ENCODE assay signal across 6 cellular contexts in genomic region chr3:51974277-51974962, GRCh38. TPM values are rescaled to one million over a fixed set of nuclear protein-coding genes. Genes with fewer than 3 reads are reported as not detected.
DNase-seq lines count a peak whose midpoint lies in the region; ATAC-seq, FAIRE-seq and TF ChIP-seq lines count a peak whose summit lies in the region.

No MANE protein-coding gene starts in this region.

- FAIRE-seq in keratinocyte (lab: Jason Lieb, UNC) = no peak

- no peaks in the 10 kb centered on the region for H3K9me1 ChIP-seq in keratinocyte (ENCODE audit: control insufficient read depth, extremely low read depth, insufficient read depth, low read length)

- H3K27me3 ChIP-seq in keratinocyte (ENCODE audit: control insufficient read depth, extremely low read depth, insufficient read depth, low read length) = no peaks in the 10 kb centered on the region

- DNase-seq in DMS79 treated with DMSO at 0.1 percent for 48 hours (lab: John Stamatoyannopoulos, UW) (peak; percentile 6), DMS79 (lab: John Stamatoyannopoulos, UW) (no peak), T-helper 17 cell (no peak), keratinocyte (ENCODE audit: low read depth, low spot score) (no peak), NCI-H524 (lab: John Stamatoyannopoulos, UW) (no peak)

- dilution Hi-C loops in keratinocyte (cut with MboI; ENCODE audit: extremely low pct_ligation_motif_present, low sequenced_read_pairs) = no loop called here

- peak overlapping the region; percentile 80 for H2AFZ ChIP-seq in keratinocyte (ENCODE audit: control insufficient read depth, low read length)

- peaks cover 30% of the 10 kb centered on the region for H3K4me1 Mint-ChIP-seq in T-helper 17 cell

- H3K4me3 Mint-ChIP-seq in T-helper 17 cell = peak overlapping the region; percentile 100

- H3K4me3 ChIP-seq in keratinocyte (ENCODE audit: control insufficient read depth in 2 of 3, extremely low read depth in 1 of 3, insufficient read depth in 2 of 3, low read depth in 1 of 3, low read length in 3 of 3) = peak overlapping the region; percentile 24 to 94 (median 31)

- H3K27ac Mint-ChIP-seq in T-helper 17 cell = peak overlapping the region; percentile 96

- no peaks in the 10 kb centered on the region for H3K9me3 ChIP-seq in T-helper 17 cell (ENCODE audit: control insufficient read depth, low read length, poor library complexity, severe bottlenecking)
- no peaks in the 10 kb centered on the region for H3K9me3 ChIP-seq in keratinocyte (ENCODE audit: control insufficient read depth, low read depth, low read length)

- peak overlapping the region; percentile 91 for H3K9ac ChIP-seq in keratinocyte (ENCODE audit: control insufficient read depth, extremely low read depth, insufficient read depth, low read length)

- H3K36me3 Mint-ChIP-seq in T-helper 17 cell (ENCODE audit: low read depth) = peaks cover 3% of the 10 kb centered on the region

- peak overlapping the region; percentile 97 for H3K4me2 ChIP-seq in keratinocyte (ENCODE audit: control insufficient read depth, extremely low read depth, insufficient read depth, low read depth, low read length)

- peaks cover 46% of the 10 kb centered on the region for H3K4me1 ChIP-seq in keratinocyte (ENCODE audit: control insufficient read depth, extremely low read depth, insufficient read depth, low read length)

- peaks cover 4% of the 10 kb centered on the region for H3K79me2 ChIP-seq in keratinocyte (ENCODE audit: control insufficient read depth, insufficient read depth, low read length)

- ATAC-seq in T-helper 17 cell = peak; percentile 11
- ATAC-seq in GM21737 (IDR thresholded peaks at IDR 0.05; ENCODE audit: unreplicated experiment) = no peak

- no peaks in the 10 kb centered on the region for H4K20me1 ChIP-seq in keratinocyte (ENCODE audit: control insufficient read depth, extremely low read depth, insufficient read depth, low read length)

- no peaks in the 10 kb centered on the region for H3K36me3 ChIP-seq in keratinocyte (ENCODE audit: control insufficient read depth in 2 of 2, extremely low read depth in 1 of 2, insufficient read depth in 2 of 2, low read length in 2 of 2)

- TF ChIP-seq CTCF in keratinocyte (optimal IDR thresholded peaks at IDR 0.05 in 1 of 3, IDR thresholded peaks at IDR 0.05 in 1 of 3, conservative IDR thresholded peaks at IDR 0.05 in 1 of 3; ENCODE audit: extremely low read depth in 1 of 3, insufficient read depth in 2 of 3, low read length in 3 of 3) = peak in 1 of 3 experiments; percentile 7

- no peaks in the 10 kb centered on the region for H3K27me3 Mint-ChIP-seq in T-helper 17 cell

- peak overlapping the region; percentile 78 for H3K27ac ChIP-seq in keratinocyte (ENCODE audit: control insufficient read depth, insufficient read depth, low read length)

RNA-seq across cellular contexts. Expression of gene ABHD14A, which starts 0.4 kb away (rescaled TPM):
- total RNA-seq in T-helper 17 cell = 10 to 100 TPM; 13.9 to 14.6 TPM
- polyA plus RNA-seq in keratinocyte = 6.9 to 10.6 TPM (median 7.5 TPM) in 3 replicates
- not detected for polyA plus RNA-seq in keratinocyte (2011; ENCODE audit: low read depth)
- 7.1 and 12.4 TPM in 2 replicates for polyA plus RNA-seq in keratinocyte (2011; cell fraction: cytosol; rRNA removed)
- polyA plus RNA-seq in keratinocyte (2011; cell fraction: nucleus; rRNA removed) = 4.0 and 5.9 TPM in 2 replicates
- polyA plus RNA-seq in keratinocyte (2012; ENCODE audit: low replicate concordance) = 2.2 and 8.6 TPM in 2 replicates
- 3.0 to 10.1 TPM (median 4.1 TPM) in 3 replicates for polyA minus RNA-seq in keratinocyte
- 10.0 TPM for polyA minus RNA-seq in keratinocyte (2011; cell fraction: cytosol; rRNA and poly(A)+ RNA removed)
- 0.62 and 2.7 TPM in 2 replicates for polyA minus RNA-seq in keratinocyte (2011; cell fraction: nucleus; rRNA and poly(A)+ RNA removed)

RNA-seq across cellular contexts. Expression of gene ABHD14B, which starts 0.6 kb away (rescaled TPM):
- 10 to 100 TPM; 34.8 to 51.1 TPM for total RNA-seq in T-helper 17 cell
- 32.8 to 57.2 TPM (median 34.7 TPM) in 3 replicates for polyA plus RNA-seq in keratinocyte
- polyA plus RNA-seq in keratinocyte (2011; ENCODE audit: low read depth) = 8.3 TPM
- polyA plus RNA-seq in keratinocyte (2011; cell fraction: cytosol; rRNA removed) = 40.0 and 45.9 TPM in 2 replicates
- 23.1 and 27.2 TPM in 2 replicates for polyA plus RNA-seq in keratinocyte (2011; cell fraction: nucleus; rRNA removed)
- 28.0 and 31.3 TPM in 2 replicates for polyA plus RNA-seq in keratinocyte (2012; ENCODE audit: low replicate concordance)
- polyA minus RNA-seq in keratinocyte = 36.1 to 50.6 TPM (median 42.4 TPM) in 3 replicates
- polyA minus RNA-seq in keratinocyte (2011; cell fraction: cytosol; rRNA and poly(A)+ RNA removed) = 44.9 TPM
- polyA minus RNA-seq in keratinocyte (2011; cell fraction: nucleus; rRNA and poly(A)+ RNA removed) = 10.8 and 15.4 TPM in 2 replicates

RNA-seq across cellular contexts. Expression of gene PCBP4, which starts 7.2 kb away (rescaled TPM):
- 10 to 100 TPM; 20.2 to 28.7 TPM for total RNA-seq in T-helper 17 cell
- 25.2 to 48.7 TPM (median 35.0 TPM) in 3 replicates for polyA plus RNA-seq in keratinocyte
- polyA plus RNA-seq in keratinocyte (2011; ENCODE audit: low read depth) = 12.1 TPM
- polyA plus RNA-seq in keratinocyte (2011; cell fraction: cytosol; rRNA removed) = 36.7 and 63.1 TPM in 2 replicates
- 46.9 and 68.3 TPM in 2 replicates for polyA plus RNA-seq in keratinocyte (2011; cell fraction: nucleus; rRNA removed)
- polyA plus RNA-seq in keratinocyte (2012; ENCODE audit: low replicate concordance) = 28.2 and 37.6 TPM in 2 replicates
- polyA minus RNA-seq in keratinocyte = 30.8 to 67.1 TPM (median 45.1 TPM) in 3 replicates
- 59.7 TPM for polyA minus RNA-seq in keratinocyte (2011; cell fraction: cytosol; rRNA and poly(A)+ RNA removed)
- 13.2 and 15.2 TPM in 2 replicates for polyA minus RNA-seq in keratinocyte (2011; cell fraction: nucleus; rRNA and poly(A)+ RNA removed)

RNA-seq across cellular contexts. Expression of gene ACY1, which starts 8.9 kb away (rescaled TPM):
- total RNA-seq in T-helper 17 cell = 1 to 10 TPM; 7.1 to 7.6 TPM
- polyA plus RNA-seq in keratinocyte = 71.8 to 91.8 TPM (median 76.6 TPM) in 3 replicates
- polyA plus RNA-seq in keratinocyte (2011; ENCODE audit: low read depth) = 18.5 TPM
- 78.8 and 120 TPM in 2 replicates for polyA plus RNA-seq in keratinocyte (2011; cell fraction: cytosol; rRNA removed)
- polyA plus RNA-seq in keratinocyte (2011; cell fraction: nucleus; rRNA removed) = 100 and 133 TPM in 2 replicates
- 69.1 and 86.6 TPM in 2 replicates for polyA plus RNA-seq in keratinocyte (2012; ENCODE audit: low replicate concordance)
- 89.2 to 310 TPM (median 100 TPM) in 3 replicates for polyA minus RNA-seq in keratinocyte
- polyA minus RNA-seq in keratinocyte (2011; cell fraction: cytosol; rRNA and poly(A)+ RNA removed) = 154 TPM
- 37.4 and 52.6 TPM in 2 replicates for polyA minus RNA-seq in keratinocyte (2011; cell fraction: nucleus; rRNA and poly(A)+ RNA removed)

RNA-seq across cellular contexts. Expression of gene GPR62, which starts 19.2 kb away (rescaled TPM):
- not detected for total RNA-seq in T-helper 17 cell
- not detected in 3 replicates for polyA plus RNA-seq in keratinocyte
- polyA plus RNA-seq in keratinocyte (2011; ENCODE audit: low read depth) = not detected
- not detected in 2 replicates for polyA plus RNA-seq in keratinocyte (2011; cell fraction: cytosol; rRNA removed)
- not detected in 2 replicates for polyA plus RNA-seq in keratinocyte (2011; cell fraction: nucleus; rRNA removed)
- not detected in 2 replicates for polyA plus RNA-seq in keratinocyte (2012; ENCODE audit: low replicate concordance)
- polyA minus RNA-seq in keratinocyte = not detected in 3 replicates
- polyA minus RNA-seq in keratinocyte (2011; cell fraction: cytosol; rRNA and poly(A)+ RNA removed) = not detected
- not detected in 2 replicates for polyA minus RNA-seq in keratinocyte (2011; cell fraction: nucleus; rRNA and poly(A)+ RNA removed)
